1 cellular context compared by ENCODE assay signal in the genomic region with DNA sequence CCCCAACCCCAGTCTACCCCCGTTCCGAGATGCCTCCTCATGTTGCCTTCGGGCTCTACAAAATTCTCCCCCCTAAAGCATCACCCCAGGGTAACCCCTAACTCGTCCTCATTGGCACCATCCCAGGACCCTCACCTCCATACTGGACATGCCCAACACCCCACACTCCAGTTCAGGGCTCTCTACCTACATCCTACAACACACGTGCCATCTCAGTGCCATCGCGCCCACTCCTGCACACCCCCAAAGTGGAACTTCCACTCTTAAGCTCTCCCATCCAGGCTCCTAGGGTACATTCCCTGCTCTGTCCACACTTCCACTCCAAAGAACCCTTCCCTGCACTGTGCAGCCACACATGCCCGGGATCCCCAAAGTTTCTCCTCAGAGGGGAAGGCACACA.
TF ChIP-seq lines count a peak whose summit lies in the region.

No MANE protein-coding gene starts in this region.

TF ChIP-seq in HepG2, 621 proteins besides CTCF, POLR2A, EP300 and RAD21:
- TF ChIP-seq NR2F2 (IDR thresholded peaks at IDR 0.05; ENCODE audit: borderline replicate concordance, low read depth) (no peak), ZNF607 (CRISPR knock-in tag; IDR thresholded peaks at IDR 0.05; ENCODE audit: borderline replicate concordance) (no peak), ZNF282 (IDR thresholded peaks at IDR 0.05; ENCODE audit: partially characterized antibody) (no peak), NFATC3 (CRISPR knock-in tag; IDR thresholded peaks at IDR 0.05) (no peak), ARNTL (CRISPR knock-in tag; IDR thresholded peaks at IDR 0.05) (no peak), HOXA3 (CRISPR knock-in tag; IDR thresholded peaks at IDR 0.05) (no peak; the same call in 1 of the 2 replicates), TOPORS (CRISPR knock-in tag; IDR thresholded peaks at IDR 0.05) (no peak), MZF1 (CRISPR knock-in tag; IDR thresholded peaks at IDR 0.05; ENCODE audit: borderline replicate concordance) (no peak)
- TF ChIP-seq, protein P1, sequence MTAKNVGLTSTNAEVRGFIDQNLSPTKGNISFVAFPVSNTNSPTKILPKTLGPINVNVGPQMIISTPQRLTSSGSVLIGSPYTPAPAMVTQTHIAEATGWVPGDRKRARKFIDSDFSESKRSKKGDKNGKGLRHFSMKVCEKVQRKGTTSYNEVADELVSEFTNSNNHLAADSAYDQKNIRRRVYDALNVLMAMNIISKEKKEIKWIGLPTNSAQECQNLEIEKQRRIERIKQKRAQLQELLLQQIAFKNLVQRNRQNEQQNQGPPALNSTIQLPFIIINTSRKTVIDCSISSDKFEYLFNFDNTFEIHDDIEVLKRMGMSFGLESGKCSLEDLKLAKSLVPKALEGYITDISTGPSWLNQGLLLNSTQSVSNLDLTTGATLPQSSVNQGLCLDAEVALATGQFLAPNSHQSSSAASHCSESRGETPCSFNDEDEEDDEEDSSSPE (CRISPR knock-in tag; IDR thresholded peaks at IDR 0.05), result no peak
- TF ChIP-seq, protein P2, sequence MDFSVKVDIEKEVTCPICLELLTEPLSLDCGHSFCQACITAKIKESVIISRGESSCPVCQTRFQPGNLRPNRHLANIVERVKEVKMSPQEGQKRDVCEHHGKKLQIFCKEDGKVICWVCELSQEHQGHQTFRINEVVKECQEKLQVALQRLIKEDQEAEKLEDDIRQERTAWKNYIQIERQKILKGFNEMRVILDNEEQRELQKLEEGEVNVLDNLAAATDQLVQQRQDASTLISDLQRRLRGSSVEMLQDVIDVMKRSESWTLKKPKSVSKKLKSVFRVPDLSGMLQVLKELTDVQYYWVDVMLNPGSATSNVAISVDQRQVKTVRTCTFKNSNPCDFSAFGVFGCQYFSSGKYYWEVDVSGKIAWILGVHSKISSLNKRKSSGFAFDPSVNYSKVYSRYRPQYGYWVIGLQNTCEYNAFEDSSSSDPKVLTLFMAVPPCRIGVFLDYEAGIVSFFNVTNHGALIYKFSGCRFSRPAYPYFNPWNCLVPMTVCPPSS (IDR thresholded peaks at IDR 0.05), result no peak
- TF ChIP-seq, protein P3, sequence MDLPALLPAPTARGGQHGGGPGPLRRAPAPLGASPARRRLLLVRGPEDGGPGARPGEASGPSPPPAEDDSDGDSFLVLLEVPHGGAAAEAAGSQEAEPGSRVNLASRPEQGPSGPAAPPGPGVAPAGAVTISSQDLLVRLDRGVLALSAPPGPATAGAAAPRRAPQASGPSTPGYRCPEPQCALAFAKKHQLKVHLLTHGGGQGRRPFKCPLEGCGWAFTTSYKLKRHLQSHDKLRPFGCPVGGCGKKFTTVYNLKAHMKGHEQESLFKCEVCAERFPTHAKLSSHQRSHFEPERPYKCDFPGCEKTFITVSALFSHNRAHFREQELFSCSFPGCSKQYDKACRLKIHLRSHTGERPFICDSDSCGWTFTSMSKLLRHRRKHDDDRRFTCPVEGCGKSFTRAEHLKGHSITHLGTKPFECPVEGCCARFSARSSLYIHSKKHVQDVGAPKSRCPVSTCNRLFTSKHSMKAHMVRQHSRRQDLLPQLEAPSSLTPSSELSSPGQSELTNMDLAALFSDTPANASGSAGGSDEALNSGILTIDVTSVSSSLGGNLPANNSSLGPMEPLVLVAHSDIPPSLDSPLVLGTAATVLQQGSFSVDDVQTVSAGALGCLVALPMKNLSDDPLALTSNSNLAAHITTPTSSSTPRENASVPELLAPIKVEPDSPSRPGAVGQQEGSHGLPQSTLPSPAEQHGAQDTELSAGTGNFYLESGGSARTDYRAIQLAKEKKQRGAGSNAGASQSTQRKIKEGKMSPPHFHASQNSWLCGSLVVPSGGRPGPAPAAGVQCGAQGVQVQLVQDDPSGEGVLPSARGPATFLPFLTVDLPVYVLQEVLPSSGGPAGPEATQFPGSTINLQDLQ (CRISPR knock-in tag; IDR thresholded peaks at IDR 0.05), result no peak
